1 cellular context compared by ENCODE assay signal in the genomic region with DNA sequence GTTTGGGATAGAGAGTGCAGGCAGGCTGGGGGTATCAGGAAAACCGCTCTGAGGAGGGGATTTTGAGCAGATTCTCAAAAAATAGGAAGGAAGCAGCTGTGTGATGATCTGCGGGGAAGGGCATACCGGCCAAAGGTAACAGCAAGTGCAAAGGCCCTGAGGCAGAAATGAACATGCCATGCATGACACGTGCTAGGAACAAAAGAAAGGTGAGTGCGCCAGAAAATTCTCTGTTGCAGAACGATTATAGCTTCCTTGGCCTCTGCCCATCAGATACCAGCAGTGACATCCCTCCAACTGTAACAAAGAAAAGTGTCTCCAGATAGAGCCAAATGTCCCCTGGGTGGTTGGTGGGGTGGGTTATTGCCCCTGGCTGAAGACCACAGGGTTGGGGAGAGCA.
TF ChIP-seq lines count a peak whose summit lies in the region.

No MANE protein-coding gene starts in this region.

TF ChIP-seq in K562, 482 proteins besides CTCF, POLR2A, EP300 and RAD21:
- TF ChIP-seq JUN (IDR thresholded peaks at IDR 0.05; ENCODE audit: borderline replicate concordance, low read depth, low read length): no peak
- TF ChIP-seq JUN (CRISPR knock-in tag; IDR thresholded peaks at IDR 0.05; ENCODE audit: borderline replicate concordance): no peak
- TF ChIP-seq RBM25 (IDR thresholded peaks at IDR 0.05; ENCODE audit: low read depth, low read length, severe bottlenecking): peak; percentile 85
